ENCODE assay signal across 8 cellular contexts in genomic region chr1:224434447-224435317, GRCh38. TPM values are rescaled to one million over a fixed set of nuclear protein-coding genes. Genes with fewer than 3 reads are reported as not detected.
DNase-seq lines count a peak whose midpoint lies in the region; ATAC-seq and TF ChIP-seq lines count a peak whose summit lies in the region.

Gene WDR26 (minus strand): TSS chr1:224434797.

- no peak for TF ChIP-seq RAD21 in liver (IDR thresholded peaks at IDR 0.05)

- H3K9me3 ChIP-seq in liver (ENCODE audit: control insufficient read depth in 4 of 4, low read length in 3 of 4): no peaks in the 10 kb centered on the region

- WGBS in liver: under 1% methylated on average over 64 of the region's 70 CpGs

- no peaks in the 10 kb centered on the region for H3K36me3 ChIP-seq in liver (ENCODE audit: control insufficient read depth in 4 of 4, insufficient read depth in 3 of 4, low read depth in 1 of 4, low read length in 3 of 4)

- H3K27ac ChIP-seq in liver (ENCODE audit: low read depth in 1 of 2, low read length in 2 of 2): peak within 1 kb of the TSS; percentile 92 to 98

- H3K4me1 ChIP-seq in liver (ENCODE audit: control insufficient read depth in 4 of 4, insufficient read depth in 4 of 4, low read length in 3 of 4): peaks cover 1 to 50% (median 36%) of the 10 kb centered on the region in 4 donors

- peak within 1 kb of the TSS; percentile 92 to 99 (median 96) for H3K4me3 ChIP-seq in liver (ENCODE audit: low read depth in 1 of 3, low read length in 3 of 3)

- peak within 1 kb of the TSS; percentile 83 to 93 for H3K9ac ChIP-seq in liver (ENCODE audit: low read depth in 1 of 2, low read length in 2 of 2)

- H3K27me3 ChIP-seq in liver (ENCODE audit: control insufficient read depth in 4 of 4, insufficient read depth in 4 of 4, low read length in 3 of 4): no peaks in the 10 kb centered on the region

- no peak for TF ChIP-seq CTCF in liver (IDR thresholded peaks at IDR 0.05; ENCODE audit: low read depth, low read length, missing input control)

- ATAC-seq in GM19328 (IDR thresholded peaks at IDR 0.05; ENCODE audit: unreplicated experiment) (peak; percentile 90), HG03460 (IDR thresholded peaks at IDR 0.05; ENCODE audit: unreplicated experiment) (peak; percentile 89)

- DNase-seq in CD1c-positive myeloid dendritic cell (ENCODE audit: extremely low spot score): peak; percentile 88
- DNase-seq in NCI-H774 (lab: John Stamatoyannopoulos, UW): peak; percentile 79
- DNase-seq in activated CD4-positive, alpha-beta T cell treated with anti-CD3 and anti-CD28 coated beads, Interleukin-2, amount 50 U/mL, for 4 hours: peak; percentile 74 to 75
- peak; percentile 57 to 88 for DNase-seq in dermis microvascular lymphatic vessel endothelial cell (ENCODE audit: low read depth in 2 of 2)
- DNase-seq in stimulated activated CD4-positive, alpha-beta T cell treated with anti-CD3 and anti-CD28 coated beads, Interleukin-4, amount 100 ng/mL, for 24 hours: peak; percentile 87

TF ChIP-seq in liver, 16 proteins besides CTCF, POLR2A, EP300 and RAD21:
- TF ChIP-seq GABPA (IDR thresholded peaks at IDR 0.05 in 1 of 2, conservative IDR thresholded peaks at IDR 0.05 in 1 of 2) (peak; percentile 83 to 93), HNF4G (IDR thresholded peaks at IDR 0.05) (no peak), ATF3 (IDR thresholded peaks at IDR 0.05) (no peak), MAX (IDR thresholded peaks at IDR 0.05) (peak; percentile 45), ZBTB33 (IDR thresholded peaks at IDR 0.05) (no peak), RXRA (IDR thresholded peaks at IDR 0.05) (no peak), FOXA1 (IDR thresholded peaks at IDR 0.05) (no peak), EGR1 (IDR thresholded peaks at IDR 0.05; ENCODE audit: low read depth in 2 of 2) (no peak), YY1 (IDR thresholded peaks at IDR 0.05) (peak; percentile 89), REST (IDR thresholded peaks at IDR 0.05) (no peak), FOXA2 (IDR thresholded peaks at IDR 0.05) (no peak), HNF4A (conservative IDR thresholded peaks at IDR 0.05) (no peak), SP1 (IDR thresholded peaks at IDR 0.05) (no peak), TAF1 (conservative IDR thresholded peaks at IDR 0.05) (no peak), JUND (IDR thresholded peaks at IDR 0.05) (no peak), NR2F2 (IDR thresholded peaks at IDR 0.05) (no peak)

RNA-seq across cellular contexts. Expression of gene WDR26, which starts in this region (rescaled TPM):
- 50.5 and 82.1 TPM in 2 replicates for total RNA-seq in dermis microvascular lymphatic vessel endothelial cell
- 100 to 1,000 TPM in 1 of 2 donors, 10 to 100 TPM in 1; 54.0 to 119 TPM for total RNA-seq in liver
- polyA plus RNA-seq in liver: 10 to 100 TPM in 1 of 2 donors, 1 to 10 TPM in 1; 9.4 to 15.8 TPM

Comparison
In these comparisons a context has a peak if more than half of its experiments do, and no peak if none do; other contexts are left out.
1. Peak in every context shown above with its lines: DNase-seq, ATAC-seq, H3K4me3 ChIP-seq and H3K27ac ChIP-seq.